ENCODE assay signal across 10 cellular contexts in the genomic region with DNA sequence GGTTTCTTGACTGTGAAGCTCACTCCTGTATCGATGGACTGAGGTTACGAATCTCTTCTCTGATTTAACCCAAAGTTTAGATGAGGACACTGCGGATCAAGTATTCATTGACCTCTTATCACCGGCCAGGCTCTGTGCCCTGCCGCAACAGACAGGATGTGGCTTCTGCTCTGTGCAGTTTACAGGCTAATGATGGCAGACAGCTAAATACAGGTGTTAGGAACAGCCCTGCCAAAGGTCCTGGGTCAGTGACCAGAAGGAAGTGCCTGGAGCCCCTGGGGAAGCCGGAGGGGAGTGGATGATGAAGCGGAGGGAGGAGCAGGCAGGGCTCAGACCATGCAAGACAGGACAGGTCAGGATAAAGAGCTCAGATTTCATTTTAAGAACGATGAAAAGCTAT. TPM values are rescaled to one million over a fixed set of nuclear protein-coding genes. Genes with fewer than 3 reads are reported as not detected.
DNase-seq lines count a peak whose midpoint lies in the region; ATAC-seq and TF ChIP-seq lines count a peak whose summit lies in the region.
"Had no signal": no experiment of that assay in that cellular context is flagged by ENCODE, and none has a peak within 500 bp of the region (broad histone marks: within the 10 kb centered on the region; RNA-seq: fewer than 3 reads in every experiment).

No MANE protein-coding gene starts in this region.

- ATAC-seq in GM19328 (IDR thresholded peaks at IDR 0.05; ENCODE audit: unreplicated experiment) (peak; percentile 35), HG02943 (IDR thresholded peaks at IDR 0.05; ENCODE audit: low read depth, unreplicated experiment) (peak; percentile 67)
- ATAC-seq: heart left ventricle, pancreas had no signal

- CTCF ChIA-PET in GM10248 (lab: Yijun Ruan, JAX) = interaction anchor here (0.8 to 2.6 kb wide), 10 partner anchors 8 to 567 kb away, joined by 3 to 15 read pairs (median 6); a partner anchor contains a TSS

- POLR2A ChIA-PET in GM10248 (lab: Yijun Ruan, JAX) = interaction anchor here (1.7 kb wide), 1 partner anchor 44 kb away, joined by 5 read pairs; a partner anchor contains a TSS

- DNase-seq in RPMI8226 (peak; percentile 65), posterior vena cava (ENCODE audit: low spot score) (peak; percentile 74), NCI-H128 (lab: John Stamatoyannopoulos, UW; ENCODE audit: unreplicated experiment) (no peak), GM10248 (ENCODE audit: extremely low spot score) (no peak)
- DNase-seq in activated CD4-positive, CD25-positive, alpha-beta regulatory T cell treated with anti-CD3 and anti-CD28 coated beads, Interleukin-2, amount 50 U/mL, for 72 hours = no peak
- DNase-seq: NCI-H1436 had no signal

- intact Hi-C loops in posterior vena cava (cut with DNase I) = no loop called here

- TF ChIP-seq CTCF in GM10248 (IDR thresholded peaks at IDR 0.05; ENCODE audit: control extremely low read depth, extremely low read depth, low read depth, missing control alignments) = no peak

RNA-seq across cellular contexts. Expression of a gene that starts 44.4 kb away (rescaled TPM):
- total RNA-seq in posterior vena cava = 10 to 100 TPM; 63.9 to 65.7 TPM

Comparison
In these comparisons a context has a peak if more than half of its experiments do, and no peak if none do; other contexts are left out.
1. DNase-seq: peak in RPMI8226 (single experiment) and posterior vena cava (single experiment); none in NCI-H128 (single experiment), GM10248 (single experiment) and activated CD4-positive, CD25-positive, alpha-beta regulatory T cell treated with anti-CD3 and anti-CD28 coated beads, Interleukin-2, amount 50 U/mL, for 72 hours (single experiment).